In genomic region chr3:120795959-120796358, GRCh38 we compare ENCODE assay signal across 13 cellular contexts. TPM values are rescaled to one million over a fixed set of nuclear protein-coding genes. Genes with fewer than 3 reads are reported as not detected.
DNase-seq lines count a peak whose midpoint lies in the region; TF ChIP-seq lines count a peak whose summit lies in the region.
"Had no signal": no experiment of that assay in that cellular context is flagged by ENCODE, and none has a peak within 500 bp of the region (broad histone marks: within the 10 kb centered on the region; RNA-seq: fewer than 3 reads in every experiment).

No MANE protein-coding gene starts in this region.

- no peak overlapping the region for H3K4me3 Mint-ChIP-seq in CD8-positive, alpha-beta memory T cell

- no peak overlapping the region for H3K27ac Mint-ChIP-seq in CD8-positive, alpha-beta memory T cell

- H3K36me3 Mint-ChIP-seq in CD8-positive, alpha-beta memory T cell, result no peaks in the 10 kb centered on the region

- POLR2A ChIA-PET in CD8-positive, alpha-beta memory T cell (lab: Charles Lee), result no interaction called here

- no peak overlapping the region for H3K9ac ChIP-seq in colonic mucosa (ENCODE audit: low read depth in 2 of 2, low read length in 2 of 2)
- H3K9ac ChIP-seq: BLaER1 had no signal

- H3K4me1 ChIP-seq in colonic mucosa (peaks cover 3% of the 10 kb centered on the region), SJCRH30 (no peaks in the 10 kb centered on the region), right atrium auricular region (no peaks in the 10 kb centered on the region)
- no peaks in the 10 kb centered on the region for H3K4me1 ChIP-seq in CD8-positive, alpha-beta memory T cell (ENCODE audit: insufficient read depth, low read length)

- no peak overlapping the region for H3K4me3 ChIP-seq in colonic mucosa
- H3K4me3 ChIP-seq in SJCRH30, result no peak overlapping the region
- no peak overlapping the region for H3K4me3 ChIP-seq in CD8-positive, alpha-beta memory T cell (ENCODE audit: low read length)
- no peak overlapping the region for H3K4me3 ChIP-seq in right atrium auricular region
- H3K4me3 ChIP-seq: BLaER1, HAP-1 had no signal

- peak; percentile 63 for DNase-seq in DMS53 treated with DMSO at 0.1 percent for 48 hours (lab: John Stamatoyannopoulos, UW; ENCODE audit: unreplicated experiment)
- peak; percentile 51 for DNase-seq in NCI-H69 (lab: John Stamatoyannopoulos, UW)
- DNase-seq in colonic mucosa, result peak; percentile 23
- no peak for DNase-seq in SJCRH30
- no peak for DNase-seq in CD8-positive, alpha-beta memory T cell
- DNase-seq in right atrium auricular region (ENCODE audit: low spot score), result no peak
- no peak for DNase-seq in GM19238 (ENCODE audit: insufficient read length, low spot score)
- DNase-seq: AML-193, Calu3, DMS 273 treated with DMSO at 0.1 percent for 48 hours, EL had no signal

- no peaks in the 10 kb centered on the region for H3K36me3 ChIP-seq in colonic mucosa
- no peaks in the 10 kb centered on the region for H3K36me3 ChIP-seq in SJCRH30
- H3K36me3 ChIP-seq in CD8-positive, alpha-beta memory T cell (ENCODE audit: insufficient read depth, low read length), result no peaks in the 10 kb centered on the region
- no peaks in the 10 kb centered on the region for H3K36me3 ChIP-seq in right atrium auricular region
- H3K36me3 ChIP-seq: BLaER1, HAP-1 had no signal

- TF ChIP-seq CTCF in colonic mucosa (IDR thresholded peaks at IDR 0.05) (no peak), right atrium auricular region (IDR thresholded peaks at IDR 0.05) (no peak)

- H3K9me3 Mint-ChIP-seq in CD8-positive, alpha-beta memory T cell, result no peaks in the 10 kb centered on the region

- H3K9me3 ChIP-seq in colonic mucosa (no peaks in the 10 kb centered on the region), SJCRH30 (replicated peaks) (no peaks in the 10 kb centered on the region), right atrium auricular region (no peaks in the 10 kb centered on the region)
- no peaks in the 10 kb centered on the region for H3K9me3 ChIP-seq in CD8-positive, alpha-beta memory T cell (ENCODE audit: low read length)
- H3K9me3 ChIP-seq: BLaER1, HAP-1 had no signal

- no peaks in the 10 kb centered on the region for H3K27me3 Mint-ChIP-seq in CD8-positive, alpha-beta memory T cell

- H3K27ac ChIP-seq in colonic mucosa, result peak overlapping the region; percentile 50
- no peak overlapping the region for H3K27ac ChIP-seq in SJCRH30
- H3K27ac ChIP-seq in CD8-positive, alpha-beta memory T cell (ENCODE audit: low read depth, low read length), result no peak overlapping the region
- no peak overlapping the region for H3K27ac ChIP-seq in right atrium auricular region
- H3K27ac ChIP-seq: BLaER1 had no signal

- CTCF ChIA-PET in CD8-positive, alpha-beta memory T cell (lab: Charles Lee), result interaction anchor here (0.8 to 7.5 kb wide), 7 partner anchors 11 to 700 kb away, joined by 3 to 186 read pairs (median 6); partner anchors contain the start of gene NDUFB4

- intact Hi-C loops in colonic mucosa (cut with DNase I), result loop anchor here (10.0 kb wide), 2 partner anchors 51 to 551 kb away; partner anchors contain the start of genes GTF2E1 and RABL3

- H3K27me3 ChIP-seq in colonic mucosa (no peaks in the 10 kb centered on the region), SJCRH30 (no peaks in the 10 kb centered on the region), right atrium auricular region (no peaks in the 10 kb centered on the region)
- H3K27me3 ChIP-seq in CD8-positive, alpha-beta memory T cell (ENCODE audit: insufficient read depth, low read length, poor library complexity, severe bottlenecking), result no peaks in the 10 kb centered on the region
- H3K27me3 ChIP-seq: BLaER1 had no signal

- no peaks in the 10 kb centered on the region for H3K4me1 Mint-ChIP-seq in CD8-positive, alpha-beta memory T cell

RNA-seq across cellular contexts. Expression of gene GTF2E1, which starts 53.4 kb away (rescaled TPM):
- total RNA-seq in colonic mucosa, result 10 to 100 TPM; 15.2 to 17.9 TPM
- 31.6 and 32.3 TPM in 2 replicates for total RNA-seq in SJCRH30 (2014; rRNA removed; shearing (Covaris generic))
- total RNA-seq in CD8-positive, alpha-beta memory T cell, result 10 to 100 TPM; 25.9 to 27.8 TPM
- polyA plus RNA-seq in CD8-positive, alpha-beta memory T cell, result 14.3 TPM
- total RNA-seq in right atrium auricular region, result 1 to 10 TPM; 6.8 to 9.6 TPM

RNA-seq across cellular contexts. Expression of gene RABL3, which starts 53.6 kb away (rescaled TPM):
- total RNA-seq in colonic mucosa (10 to 100 TPM; 25.5 to 30.5 TPM), right atrium auricular region (10 to 100 TPM in 1 of 2 donors, 1 to 10 TPM in 1; 7.6 to 14.2 TPM)
- total RNA-seq in SJCRH30 (2014; rRNA removed; shearing (Covaris generic)), result 19.7 and 21.4 TPM in 2 replicates
- total RNA-seq in CD8-positive, alpha-beta memory T cell, result 10 to 100 TPM; 39.0 to 40.4 TPM
- polyA plus RNA-seq in CD8-positive, alpha-beta memory T cell, result 35.8 TPM

Comparison
In these comparisons a context has a peak if more than half of its experiments do, and no peak if none do; other contexts are left out.
1. DNase-seq: peak in DMS53 treated with DMSO at 0.1 percent for 48 hours (single experiment), NCI-H69 (single experiment) and colonic mucosa (single experiment); none in SJCRH30 (0 of 2), CD8-positive, alpha-beta memory T cell (0 of 5), right atrium auricular region (single experiment) and GM19238 (single experiment).